8 cellular contexts compared by ENCODE assay signal in genomic region chr14:23567186-23568020, GRCh38. TPM values are rescaled to one million over a fixed set of nuclear protein-coding genes. Genes with fewer than 3 reads are reported as not detected.
DNase-seq lines count a peak whose midpoint lies in the region; ATAC-seq and TF ChIP-seq lines count a peak whose summit lies in the region.

Gene AP1G2, minus strand, starts transcription at chr14:23567791. Its CDS starts 477 bp downstream, at chr14:23567314.

- DNase-seq in NCI-H82 treated with DMSO at 0.1 percent for 48 hours (lab: John Stamatoyannopoulos, UW; ENCODE audit: unreplicated experiment) (peak; percentile 66), lung (ENCODE audit: low spot score) (peak; percentile 91)
- peak; percentile 91 for DNase-seq in activated CD4-positive, alpha-beta memory T cell treated with anti-CD3 and anti-CD28 coated beads, Interleukin-2, amount 10 ng/mL, durations not matched to agents 7 days and 5 days
- peak; percentile 76 for DNase-seq in stimulated activated CD8-positive, alpha-beta memory T cell treated with anti-CD3 and anti-CD28 coated beads, Interleukin-12 subunit alpha, Interleukin-12 subunit beta, amount 100 ng/mL, for 24 hours (ENCODE audit: extremely low read depth)

- peak within 1 kb of the TSS; percentile 84 for H3K27ac ChIP-seq in C4-2B
- peak within 1 kb of the TSS; percentile 23 for H3K27ac ChIP-seq in ectodermal cell (ENCODE audit: insufficient read depth, low read depth, low read length, poor library complexity, severe bottlenecking)
- peak within 1 kb of the TSS in 1 of 2 donors; percentile 87 for H3K27ac ChIP-seq in lung (ENCODE audit: low read depth in 1 of 2, low read length in 1 of 2)

- WGBS in ectodermal cell, 2 experiments: 1% methylated on average over 51 to 52 of the region's 53 CpGs
- WGBS in lung, 2 donors: 1% methylated on average over 53 of the region's 53 CpGs

- H3K27me3 ChIP-seq in ectodermal cell (ENCODE audit: control insufficient read depth, insufficient read depth, low read length, poor library complexity, severe bottlenecking) (no peaks in the 10 kb centered on the region), lung (ENCODE audit: control insufficient read depth, insufficient read depth) (no peaks in the 10 kb centered on the region)

- no peaks in the 10 kb centered on the region for H3K9me3 Mint-ChIP-seq in activated CD4-positive, alpha-beta memory T cell treated with anti-CD3 and anti-CD28 coated beads, Interleukin-2, amount 10 ng/mL, durations not matched to agents 7 days and 5 days

- H3K4me3 ChIP-seq in ectodermal cell (ENCODE audit: insufficient read depth, low read depth, low read length) (peak within 1 kb of the TSS; percentile 69), lung (peak within 1 kb of the TSS; percentile 50)

- POLR2A ChIA-PET in activated CD4-positive, alpha-beta memory T cell treated with anti-CD3 and anti-CD28 coated beads, Interleukin-2, amount 10 ng/mL, durations not matched to agents 7 days and 5 days (lab: Charles Lee): interaction anchor here (0.8 to 1.7 kb wide), 6 partner anchors 10 to 528 kb away, joined by 3 to 16 read pairs (median 4); partner anchors contain the start of genes THTPA and ZFHX2

- peaks cover 43% of the 10 kb centered on the region for H3K36me3 Mint-ChIP-seq in activated CD4-positive, alpha-beta memory T cell treated with anti-CD3 and anti-CD28 coated beads, Interleukin-2, amount 10 ng/mL, durations not matched to agents 7 days and 5 days (ENCODE audit: low read depth)

- H3K36me3 ChIP-seq in ectodermal cell (ENCODE audit: control insufficient read depth, insufficient read depth, low read length) (peaks cover 4% of the 10 kb centered on the region), lung (ENCODE audit: control insufficient read depth in 2 of 2, insufficient read depth in 2 of 2, low read length in 2 of 2) (peaks cover 0 to 7% of the 10 kb centered on the region in 2 donors)

- peak; percentile 74 for ATAC-seq in GM19372 (IDR thresholded peaks at IDR 0.05; ENCODE audit: low read depth, unreplicated experiment)
- peak; percentile 80 for ATAC-seq in HG03521 (IDR thresholded peaks at IDR 0.05; ENCODE audit: unreplicated experiment)
- peak; percentile 88 for ATAC-seq in lung (ENCODE audit: insufficient read depth, low FRiP score)

- H3K27me3 Mint-ChIP-seq in activated CD4-positive, alpha-beta memory T cell treated with anti-CD3 and anti-CD28 coated beads, Interleukin-2, amount 10 ng/mL, durations not matched to agents 7 days and 5 days: no peaks in the 10 kb centered on the region

- peak within 1 kb of the TSS; percentile 100 for H3K4me3 Mint-ChIP-seq in activated CD4-positive, alpha-beta memory T cell treated with anti-CD3 and anti-CD28 coated beads, Interleukin-2, amount 10 ng/mL, durations not matched to agents 7 days and 5 days

- CTCF ChIA-PET in activated CD4-positive, alpha-beta memory T cell treated with anti-CD3 and anti-CD28 coated beads, Interleukin-2, amount 10 ng/mL, durations not matched to agents 7 days and 5 days (lab: Charles Lee): interaction anchor here (1.0 to 3.7 kb wide), 6 partner anchors 8 to 278 kb away, joined by 3 to 18 read pairs (median 4); partner anchors contain the start of gene THTPA

- no peaks in the 10 kb centered on the region for H3K9me3 ChIP-seq in ectodermal cell (ENCODE audit: control insufficient read depth, low read length)
- no peaks in the 10 kb centered on the region for H3K9me3 ChIP-seq in lung (ENCODE audit: control insufficient read depth in 2 of 2, insufficient read depth in 1 of 2, low read length in 1 of 2)

- peak within 1 kb of the TSS; percentile 96 for H3K27ac Mint-ChIP-seq in activated CD4-positive, alpha-beta memory T cell treated with anti-CD3 and anti-CD28 coated beads, Interleukin-2, amount 10 ng/mL, durations not matched to agents 7 days and 5 days

- no peak for TF ChIP-seq CTCF in C4-2B (conservative IDR thresholded peaks at IDR 0.05)
- TF ChIP-seq CTCF in lung (IDR thresholded peaks at IDR 0.05; ENCODE audit: control extremely low read depth, extremely low read depth): no peak

- H3K4me1 ChIP-seq in ectodermal cell (ENCODE audit: control insufficient read depth, insufficient read depth, low read length) (peaks cover 29% of the 10 kb centered on the region), lung (ENCODE audit: control insufficient read depth in 2 of 2, insufficient read depth in 2 of 2, low read length in 2 of 2) (peaks cover 0 to 3% of the 10 kb centered on the region in 2 donors)

- H3K4me1 Mint-ChIP-seq in activated CD4-positive, alpha-beta memory T cell treated with anti-CD3 and anti-CD28 coated beads, Interleukin-2, amount 10 ng/mL, durations not matched to agents 7 days and 5 days: peaks cover 50% of the 10 kb centered on the region

RNA-seq across cellular contexts. Expression of gene AP1G2, which starts in this region (rescaled TPM):
- total RNA-seq in activated CD4-positive, alpha-beta memory T cell treated with anti-CD3 and anti-CD28 coated beads, Interleukin-2, amount 10 ng/mL, durations not matched to agents 7 days and 5 days: 100 to 1,000 TPM; 263 to 275 TPM
- polyA plus RNA-seq in ectodermal cell (2013, experiment 1 of 4): 111 TPM
- 104 TPM for polyA plus RNA-seq in ectodermal cell (2013, experiment 2 of 4)
- polyA plus RNA-seq in ectodermal cell (2013, experiment 3 of 4): 84.7 TPM
- 91.5 TPM for polyA plus RNA-seq in ectodermal cell (2013, experiment 4 of 4)
- total RNA-seq in lung: 100 to 1,000 TPM in 1 of 2 donors, 10 to 100 TPM in 1; 48.0 to 104 TPM
- polyA plus RNA-seq in lung: 100 to 1,000 TPM in 1 of 2 donors, 10 to 100 TPM in 1; 59.2 to 106 TPM
